Comparison of ENCODE assay signal across 8 cellular contexts in genomic region chr3:12484198-12484982, GRCh38. TPM values are rescaled to one million over a fixed set of nuclear protein-coding genes. Genes with fewer than 3 reads are reported as not detected.
DNase-seq lines count a peak whose midpoint lies in the region; ATAC-seq and TF ChIP-seq lines count a peak whose summit lies in the region.

Gene TSEN2, plus strand, starts transcription at chr3:12484480. Its CDS starts 5,321 bp downstream, at chr3:12489801.

- POLR2A ChIA-PET in Caco-2 (lab: Charles Lee), result interaction anchor here (0.9 to 1.2 kb wide), 3 partner anchors 18 to 357 kb away, joined by 3 to 4 read pairs (median 4); no protein-coding TSS in a partner anchor

- no peaks in the 10 kb centered on the region for H3K9me3 Mint-ChIP-seq in Caco-2 (ENCODE audit: unreplicated experiment)

- H3K36me3 ChIP-seq in Caco-2 (ENCODE audit: control insufficient read depth, insufficient read depth, low read length), result no peaks in the 10 kb centered on the region; the same call in 1 of the 2 replicates

- no peaks in the 10 kb centered on the region for H3K27me3 ChIP-seq in Caco-2 (replicated peaks; ENCODE audit: control insufficient read depth, insufficient read depth, low read length)

- CTCF ChIA-PET in Caco-2 (lab: Charles Lee), result interaction anchor here (1.0 to 1.8 kb wide), 4 partner anchors 12 to 349 kb away, joined by 3 to 8 read pairs (median 6); no protein-coding TSS in a partner anchor

- TSS peak; percentile 58 for BruUV-seq in Caco-2 (replicated peaks; lab: Mats Ljungman, UMichigan)

- peak in 1 of 2 experiments; percentile 25 for TF ChIP-seq CTCF in Caco-2 (IDR thresholded peaks at IDR 0.05; ENCODE audit: insufficient read depth in 1 of 2, low read depth in 1 of 2, low read length in 1 of 2, severe bottlenecking in 1 of 2, unreplicated experiment in 1 of 2)

- no peaks in the 10 kb centered on the region for H3K27me3 Mint-ChIP-seq in Caco-2 (ENCODE audit: insufficient read depth, unreplicated experiment)

- peak within 1 kb of the TSS; percentile 96 for H3K4me3 Mint-ChIP-seq in Caco-2 (ENCODE audit: unreplicated experiment)

- H3K36me3 Mint-ChIP-seq in Caco-2 (ENCODE audit: insufficient read depth, unreplicated experiment), result peaks cover 22% of the 10 kb centered on the region

- peak; percentile 87 for ATAC-seq in GM21360 (IDR thresholded peaks at IDR 0.05; ENCODE audit: unreplicated experiment)

- H3K27ac Mint-ChIP-seq in Caco-2 (ENCODE audit: unreplicated experiment), result peak within 1 kb of the TSS; percentile 98

- no peaks in the 10 kb centered on the region for H3K9me3 ChIP-seq in Caco-2

- peak within 1 kb of the TSS; percentile 74 for H3K4me3 ChIP-seq in Caco-2 (ENCODE audit: low read depth, low read length)

- peaks cover 20% of the 10 kb centered on the region for H3K4me1 Mint-ChIP-seq in Caco-2 (ENCODE audit: low read depth, unreplicated experiment)

- DNase-seq in Caco-2 (peak; percentile 93 to 97), HT-29 (ENCODE audit: low spot score) (peak; percentile 91), medulla oblongata (ENCODE audit: extremely low spot score) (peak; percentile 94)
- peak; percentile 88 for DNase-seq in NK-92 treated with Interleukin-12 subunit alpha and Interleukin-12 subunit beta, amount 100 ng/mL, for 24 hours (lab: John Stamatoyannopoulos, UW)
- peak; percentile 99 for DNase-seq in activated CD8-positive, alpha-beta memory T cell treated with anti-CD3 and anti-CD28 coated beads for 24 hours
- DNase-seq in effector CD8-positive, alpha-beta T cell (lab: John Stamatoyannopoulos, UW), result peak; percentile 94
- DNase-seq in stimulated activated CD4-positive, alpha-beta T cell treated with anti-CD3 and anti-CD28 coated beads, TNF-alpha, amount 100 ng/mL, for 48 hours (ENCODE audit: low read depth in 3 of 3), result peak; percentile 92 to 94 (median 92)

- intact Hi-C loops in Caco-2 (cut with micrococcal nuclease; ENCODE audit: unreplicated experiment), result loop anchor here (1.0 to 5.0 kb wide), 2 partner anchors 262 to 345 kb away; no protein-coding TSS in a partner anchor

- H3K4me1 ChIP-seq in Caco-2, result peaks cover 18% of the 10 kb centered on the region

RNA-seq across cellular contexts. Expression of gene TSEN2, which starts in this region (rescaled TPM):
- total RNA-seq in Caco-2 (2022), result 18.3 and 19.6 TPM in 2 replicates
- total RNA-seq in HT-29 (2014; rRNA removed; shearing (Covaris generic)), result 20.8 and 22.5 TPM in 2 replicates

Comparison
In these comparisons a context has a peak if more than half of its experiments do, and no peak if none do; other contexts are left out.
1. Peak in every context shown above with its lines: DNase-seq, ATAC-seq and H3K4me3 ChIP-seq.